Comparison of ENCODE assay signal across 26 cellular contexts in genomic region chr6:97674802-97675201, GRCh38.
DNase-seq lines count a peak whose midpoint lies in the region; ATAC-seq and TF ChIP-seq lines count a peak whose summit lies in the region.
"Had no signal": no experiment of that assay in that cellular context is flagged by ENCODE, and none has a peak within 500 bp of the region (broad histone marks: within the 10 kb centered on the region; RNA-seq: fewer than 3 reads in every experiment).

No MANE protein-coding gene starts in this region.

- H2AK5ac ChIP-seq in IMR-90 (ENCODE audit: low read depth, low read length), result no peak overlapping the region
- H2AK5ac ChIP-seq in mesendoderm (ENCODE audit: low read length), result no peak overlapping the region

- H3K36me3 ChIP-seq in BJ (ENCODE audit: control insufficient read depth, insufficient read depth, low read length), result no peaks in the 10 kb centered on the region
- H3K36me3 ChIP-seq in IMR-90 (ENCODE audit: control insufficient read depth, insufficient read depth, low read length), result no peaks in the 10 kb centered on the region
- H3K36me3 ChIP-seq in brain microvascular endothelial cell (replicated peaks), result no peaks in the 10 kb centered on the region
- H3K36me3 ChIP-seq in mesendoderm (ENCODE audit: control insufficient read depth, insufficient read depth, low read length), result no peaks in the 10 kb centered on the region
- H3K36me3 ChIP-seq: esophagus muscularis mucosa, HAP-1, left ventricle myocardium inferior, SJCRH30 had no signal

- TF ChIP-seq POLR2A in IMR-90 (IDR thresholded peaks at IDR 0.05; ENCODE audit: low read depth, low read length), result no peak

- TF ChIP-seq CTCF in BJ (IDR thresholded peaks at IDR 0.05; ENCODE audit: insufficient read depth, low read depth, low read length), result no peak
- TF ChIP-seq CTCF in IMR-90 (conservative IDR thresholded peaks at IDR 0.05; ENCODE audit: low read depth, low read length), result no peak
- no peak for TF ChIP-seq CTCF in brain microvascular endothelial cell (IDR thresholded peaks at IDR 0.05; ENCODE audit: low read depth, low read length, missing control alignments)
- TF ChIP-seq CTCF in GM13976 (IDR thresholded peaks at IDR 0.05; ENCODE audit: borderline replicate concordance, control extremely low read depth, extremely low read depth, insufficient read depth, missing control alignments), result no peak

- peak overlapping the region; percentile 19 for H2BK20ac ChIP-seq in IMR-90 (ENCODE audit: low read depth, low read length)

- dilution Hi-C loops in IMR-90 (cut with HindIII; ENCODE audit: low sequenced_read_pairs, unreplicated experiment), result no loop called here

- H3K14ac ChIP-seq in IMR-90 (replicated peaks; ENCODE audit: low read depth, low read length), result 0 out of 2 replicates have a peak overlapping the region, but pooled peaks have one; percentile 21

- H3K18ac ChIP-seq in IMR-90 (ENCODE audit: low read depth, low read length) (peak overlapping the region; percentile 25; the same call in 1 of the 2 replicates), mesendoderm (ENCODE audit: low read length) (no peak overlapping the region)

- H3K9me3 ChIP-seq in IMR-90 (ENCODE audit: control insufficient read depth, insufficient read depth, low read length), result no peaks in the 10 kb centered on the region
- H3K9me3 ChIP-seq: esophagus muscularis mucosa, HAP-1, left ventricle myocardium inferior, SJCRH30 had no signal

- 100% methylated on average over 1 of the region's 3 CpGs; no CpG with 5 or more reads in 1 of the 2 experiments for WGBS in IMR-90 (ENCODE audit: extremely low coverage in 2 of 2, insufficient read length in 1 of 2), 2 experiments
- no CpG with 5 or more reads among the region's 3 CpGs for WGBS in mesendoderm (ENCODE audit: extremely low coverage, insufficient coverage, low lambda C conversion rate)

- in situ Hi-C loops in IMR-90 (cut with MboI; ENCODE audit: low sequenced_read_pairs), result no loop called here
- in situ Hi-C loops in brain microvascular endothelial cell (cut with HindIII; ENCODE audit: low pct_ligation_motif_present, low sequenced_read_pairs), result no loop called here
- in situ Hi-C loops in GM13976 (cut with MboI; ENCODE audit: low sequenced_read_pairs, unreplicated experiment), result no loop called here

- peak overlapping the region; percentile 10; the same call in 1 of the 3 replicates for H2BK15ac ChIP-seq in IMR-90 (ENCODE audit: low read depth, low read length)
- no peak overlapping the region for H2BK15ac ChIP-seq in mesendoderm (replicated peaks; ENCODE audit: low read depth)

- H2BK5ac ChIP-seq in IMR-90 (ENCODE audit: low read depth, low read length, poor library complexity, severe bottlenecking) (peak overlapping the region; percentile 61), mesendoderm (ENCODE audit: low read length) (no peak overlapping the region)

- H4K5ac ChIP-seq in IMR-90 (ENCODE audit: low read depth, low read length) (no peak overlapping the region), mesendoderm (ENCODE audit: low read length) (no peak overlapping the region)

- intact Hi-C loops in IMR-90 (cut with micrococcal nuclease), result no loop called here

- H3K79me1 ChIP-seq in IMR-90 (ENCODE audit: low read depth in 1 of 2, low read length in 2 of 2) (no peaks in the 10 kb centered on the region), mesendoderm (ENCODE audit: low read length) (no peaks in the 10 kb centered on the region)

- H3K4me3 ChIP-seq in BJ (ENCODE audit: low read depth, low read length), result no peak overlapping the region
- H3K4me3 ChIP-seq in IMR-90 (ENCODE audit: insufficient read depth, low read depth, low read length), result no peak overlapping the region
- no peak overlapping the region for H3K4me3 ChIP-seq in brain microvascular endothelial cell (ENCODE audit: low read depth, low read length)
- no peak overlapping the region for H3K4me3 ChIP-seq in mesendoderm (ENCODE audit: low read length)
- H3K4me3 ChIP-seq: esophagus muscularis mucosa, HAP-1, left ventricle myocardium inferior, PC-9, SJCRH30 had no signal

- H4K20me1 ChIP-seq in IMR-90 (ENCODE audit: insufficient read depth, low read length), result no peaks in the 10 kb centered on the region

- TF ChIP-seq RAD21 in IMR-90 (IDR thresholded peaks at IDR 0.05; ENCODE audit: low read length), result no peak

- DNase-seq in BJ (ENCODE audit: low read depth), result peak; percentile 15
- DNase-seq in IMR-90, result peak; percentile 90
- DNase-seq in brain microvascular endothelial cell, result peak; percentile 87
- peak; percentile 17 for DNase-seq in mesendoderm
- no peak for DNase-seq in GM13976 (ENCODE audit: low spot score)
- no peak for DNase-seq in NCI-H2227 treated with DMSO at 0.1 percent for 48 hours (lab: John Stamatoyannopoulos, UW)
- no peak for DNase-seq in activated naive CD4-positive, alpha-beta T cell (lab: John Stamatoyannopoulos, UW)
- no peak for DNase-seq in NCI-H2171 treated with DMSO at 0.1 percent for 48 hours (lab: John Stamatoyannopoulos, UW)
- DNase-seq: activated CD4-positive, alpha-beta T cell treated with anti-CD3 and anti-CD28 coated beads, Interleukin-2, amount 50 U/mL, for 4 hours; activated CD8-positive, alpha-beta memory T cell treated with anti-CD3 and anti-CD28 coated beads, Interleukin-2, amount 50 U/mL, for 48 hours; amygdala; CD8-positive, alpha-beta T cell; DMS53; effector CD8-positive, alpha-beta T cell; head of caudate nucleus; left ventricle myocardium inferior; NCI-H1092 treated with DMSO at 0.1 percent for 48 hours; PC-9; SJCRH30; stimulated activated CD4-positive, alpha-beta T cell treated with anti-CD3 and anti-CD28 coated beads, Interleukin-4, amount 100 ng/mL, for 24 hours; stimulated activated naive CD8-positive, alpha-beta T cell treated with anti-CD3 and anti-CD28 coated beads, Interleukin-15, amount 100 ng/mL, for 72 hours; T-helper 2 cell; trophoblast cell had no signal

- H4K8ac ChIP-seq in IMR-90 (ENCODE audit: low read depth in 2 of 2, low read length in 2 of 2), result peak overlapping the region in 1 of 2 experiments; percentile 10; a peak in 1 of 4 replicates
- H4K8ac ChIP-seq in mesendoderm (ENCODE audit: low read depth, low read length), result no peak overlapping the region

- no peak overlapping the region for H3K56ac ChIP-seq in IMR-90 (ENCODE audit: extremely low read depth, insufficient read depth, low read length)
- H3K56ac ChIP-seq in mesendoderm (ENCODE audit: low read length), result no peak overlapping the region

- H3K4ac ChIP-seq in IMR-90 (ENCODE audit: low read depth, low read length), result peak overlapping the region; percentile 36
- no peak overlapping the region for H3K4ac ChIP-seq in mesendoderm (ENCODE audit: low read depth, low read length)

- no TSS peak for BruUV-seq in IMR-90 (replicated peaks; lab: Mats Ljungman, UMichigan)

- no peak overlapping the region for H3K4me2 ChIP-seq in IMR-90 (ENCODE audit: low read depth, low read length)
- no peak overlapping the region for H3K4me2 ChIP-seq in mesendoderm (ENCODE audit: low read length)
- H3K4me2 ChIP-seq: PC-9 had no signal

- H2AFZ ChIP-seq in IMR-90 (replicated peaks; ENCODE audit: low read length, poor library complexity), result peak overlapping the region; percentile 54
- H2AFZ ChIP-seq: PC-9 had no signal

- H3K23ac ChIP-seq in IMR-90 (ENCODE audit: low read depth, low read length), result 0 out of 2 replicates have a peak overlapping the region, but pooled peaks have one; percentile 1
- no peak overlapping the region for H3K23ac ChIP-seq in mesendoderm (ENCODE audit: low read length)

- no peaks in the 10 kb centered on the region for H3K79me2 ChIP-seq in mesendoderm (ENCODE audit: control insufficient read depth, insufficient read depth, low read length)

- no peaks in the 10 kb centered on the region for H3K9me1 ChIP-seq in IMR-90 (ENCODE audit: insufficient read depth, low read length)

- H4K91ac ChIP-seq in IMR-90 (ENCODE audit: insufficient read depth, low read depth, low read length), result peak overlapping the region; percentile 37; the same call in 1 of the 2 replicates

- CTCF ChIA-PET in BJ (lab: Yijun Ruan, JAX), result interaction anchor here (0.7 to 1.2 kb wide), 2 partner anchors 9 to 54 kb away, joined by 4 to 5 read pairs; no protein-coding TSS in a partner anchor
- CTCF ChIA-PET in IMR-90 (lab: Yijun Ruan, JAX), result interaction anchor here (0.5 to 0.7 kb wide), 2 partner anchors 20 to 366 kb away, joined by 3 to 5 read pairs; no protein-coding TSS in a partner anchor

- H3K27me3 ChIP-seq in BJ (ENCODE audit: control insufficient read depth, insufficient read depth, low read length) (no peaks in the 10 kb centered on the region), IMR-90 (ENCODE audit: control insufficient read depth, insufficient read depth, low read length) (no peaks in the 10 kb centered on the region), brain microvascular endothelial cell (replicated peaks) (no peaks in the 10 kb centered on the region), mesendoderm (ENCODE audit: insufficient read depth, low read length, poor library complexity) (no peaks in the 10 kb centered on the region)
- H3K27me3 ChIP-seq: esophagus muscularis mucosa, SJCRH30 had no signal

- H3K27ac ChIP-seq in IMR-90 (ENCODE audit: insufficient read depth, low read length), result no peak overlapping the region
- peak overlapping the region; percentile 28 for H3K27ac ChIP-seq in brain microvascular endothelial cell
- no peak overlapping the region for H3K27ac ChIP-seq in mesendoderm (ENCODE audit: low read depth, low read length)
- H3K27ac ChIP-seq: esophagus muscularis mucosa, left ventricle myocardium inferior, PC-9, SJCRH30 had no signal

- H3K4me1 ChIP-seq in IMR-90 (ENCODE audit: control insufficient read depth, insufficient read depth, low read length), result peaks cover 5% of the 10 kb centered on the region
- no peaks in the 10 kb centered on the region for H3K4me1 ChIP-seq in mesendoderm (ENCODE audit: control insufficient read depth, low read depth, low read length)
- H3K4me1 ChIP-seq: SJCRH30 had no signal

- POLR2A ChIA-PET in BJ (lab: Charles Lee), result no interaction called here
- POLR2A ChIA-PET in IMR-90 (lab: Charles Lee; ENCODE audit: unreplicated experiment), result interaction anchor here (0.5 kb wide), 1 partner anchor 244 kb away, joined by 5 read pairs; no protein-coding TSS in a partner anchor

- no peak overlapping the region for H3K9ac ChIP-seq in IMR-90 (ENCODE audit: low read depth, low read length)
- H3K9ac ChIP-seq in mesendoderm (ENCODE audit: low read length), result no peak overlapping the region

- ATAC-seq in IMR-90 (ENCODE audit: low read depth), result peak; percentile 92
- ATAC-seq: CD8-positive, alpha-beta T cell; stimulated activated naive CD8-positive, alpha-beta T cell treated with anti-CD3 and anti-CD28 coated beads, Interleukin-15, amount 100 ng/mL, for 72 hours; WTC11 had no signal

- H2BK120ac ChIP-seq in IMR-90 (ENCODE audit: low read depth, low read length), result peak overlapping the region; percentile 59; the same call in 1 of the 2 replicates
- H2BK120ac ChIP-seq in mesendoderm (ENCODE audit: low read depth, low read length), result no peak overlapping the region

- H2AK9ac ChIP-seq in IMR-90 (replicated peaks; ENCODE audit: low read depth, low read length, poor library complexity), result no peak overlapping the region

TF ChIP-seq in IMR-90, 13 proteins besides CTCF, POLR2A, EP300 and RAD21 (continues in another document):
- peak; percentile 36; the same call in 1 of the 2 replicates for TF ChIP-seq CEBPB (IDR thresholded peaks at IDR 0.05; ENCODE audit: low read depth, low read length)
- TF ChIP-seq FOS (IDR thresholded peaks at IDR 0.05; ENCODE audit: low read depth, low read length), result peak; percentile 12; the same call in 1 of the 2 replicates

Comparison
In these comparisons a context has a peak if more than half of its experiments do, and no peak if none do; other contexts are left out.
1. DNase-seq: peak in BJ (single experiment), IMR-90 (single experiment), brain microvascular endothelial cell (single experiment) and mesendoderm (single experiment); none in GM13976 (single experiment), NCI-H2227 treated with DMSO at 0.1 percent for 48 hours (single experiment), activated naive CD4-positive, alpha-beta T cell (0 of 4) and NCI-H2171 treated with DMSO at 0.1 percent for 48 hours (single experiment).